In the genomic region with DNA sequence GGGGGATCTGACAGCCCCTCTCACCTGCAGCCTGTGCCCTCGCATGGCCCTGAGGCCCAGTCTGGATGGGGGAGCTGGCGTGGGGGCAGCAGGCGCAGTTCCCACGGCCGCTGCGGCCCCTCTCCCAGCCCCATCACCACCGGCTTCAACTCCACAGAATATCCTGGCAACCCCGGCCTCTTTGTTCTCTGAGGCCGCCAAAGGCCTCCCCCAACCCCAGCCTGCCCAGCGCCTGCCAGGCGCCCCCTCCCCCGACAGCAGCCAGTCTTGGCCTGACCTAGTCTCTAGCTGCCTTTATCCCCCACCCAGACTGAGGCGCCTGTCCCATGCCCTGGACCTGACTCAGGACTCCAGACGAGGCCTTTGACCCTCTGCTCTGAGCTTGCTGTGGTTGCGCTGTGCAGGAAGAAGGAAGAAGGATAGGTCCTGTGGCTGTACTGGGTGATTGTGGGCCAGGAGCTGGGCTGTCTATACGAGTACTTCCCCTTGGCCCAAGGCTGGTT, we compare ENCODE assay signal across 15 cellular contexts. TPM values are rescaled to one million over a fixed set of nuclear protein-coding genes. Genes with fewer than 3 reads are reported as not detected.
DNase-seq lines count a peak whose midpoint lies in the region; FAIRE-seq and TF ChIP-seq lines count a peak whose summit lies in the region.
"Had no signal": no experiment of that assay in that cellular context is flagged by ENCODE, and none has a peak within 500 bp of the region (broad histone marks: within the 10 kb centered on the region; RNA-seq: fewer than 3 reads in every experiment).

No MANE protein-coding gene starts in this region.

- H3K4me3 ChIP-seq in ascending aorta (no peak overlapping the region), small intestine (ENCODE audit: low read depth in 1 of 2, low read length in 2 of 2) (no peak overlapping the region)

- H3K27me3 ChIP-seq in ascending aorta: no peaks in the 10 kb centered on the region
- no peaks in the 10 kb centered on the region for H3K27me3 ChIP-seq in small intestine (ENCODE audit: control insufficient read depth in 2 of 2, insufficient read depth in 2 of 2, low read length in 2 of 2)

- in situ Hi-C loops in G401 (cut with HindIII; ENCODE audit: low sequenced_read_pairs): no loop called here

- H3K4me1 ChIP-seq in ascending aorta: peaks cover 0 to 40% of the 10 kb centered on the region in 2 donors
- H3K4me1 ChIP-seq in small intestine (ENCODE audit: control insufficient read depth in 2 of 2, insufficient read depth in 1 of 2, low read depth in 1 of 2, low read length in 1 of 2): no peaks in the 10 kb centered on the region

- WGBS in small intestine, 3 donors: 78 to 86% (median 82%) methylated on average over 16 of the region's 16 CpGs

- intact Hi-C loops in ascending aorta (cut with DNase I): no loop called here

- H3K27ac ChIP-seq in KOPT-K1 (ENCODE audit: low read depth, low read length, poor library complexity, severe bottlenecking): peak overlapping the region; percentile 60
- peak overlapping the region; percentile 61 to 70 for H3K27ac ChIP-seq in ascending aorta
- no peak overlapping the region for H3K27ac ChIP-seq in small intestine (ENCODE audit: low read depth in 1 of 2, low read length in 1 of 2)

- no peak for FAIRE-seq in small intestine (lab: Jason Lieb, UNC)
- FAIRE-seq: endothelial cell of umbilical vein, HTR-8/SVneo had no signal

- TF ChIP-seq CTCF in ascending aorta (IDR thresholded peaks at IDR 0.05): no peak

- no peak for DNase-seq in ascending aorta (ENCODE audit: low spot score in 2 of 2)
- DNase-seq in left kidney (ENCODE audit: low read depth, low spot score): peak; percentile 38
- peak; percentile 54 for DNase-seq in small intestine
- DNase-seq in NCI-H2171 treated with DMSO at 0.1 percent for 48 hours (lab: John Stamatoyannopoulos, UW): no peak
- DNase-seq in NCI-H524 treated with DMSO at 0.1 percent for 48 hours (lab: John Stamatoyannopoulos, UW): no peak
- no peak for DNase-seq in G401 (ENCODE audit: low spot score)
- DNase-seq in SHP77 (lab: John Stamatoyannopoulos, UW): no peak
- DNase-seq: CD8-positive, alpha-beta memory T cell; hippocampal formation; naive thymus-derived CD4-positive, alpha-beta T cell; NCI-H187; T-helper 2 cell had no signal

- H3K9me3 ChIP-seq in KOPT-K1 (ENCODE audit: insufficient read depth, low read length, poor library complexity, severe bottlenecking): no peaks in the 10 kb centered on the region
- no peaks in the 10 kb centered on the region for H3K9me3 ChIP-seq in ascending aorta
- no peaks in the 10 kb centered on the region for H3K9me3 ChIP-seq in small intestine (ENCODE audit: control insufficient read depth, low read depth)

- H3K36me3 ChIP-seq in KOPT-K1 (ENCODE audit: insufficient read depth, low read length) (peaks cover 17% of the 10 kb centered on the region; the same call in 1 of the 2 replicates), ascending aorta (peaks cover 11 to 17% of the 10 kb centered on the region in 2 donors), small intestine (ENCODE audit: control insufficient read depth in 2 of 2, insufficient read depth in 2 of 2, low read length in 2 of 2) (no peaks in the 10 kb centered on the region)

RNA-seq across cellular contexts. Expression of a gene that starts 38.8 kb away (rescaled TPM):
- total RNA-seq in ascending aorta: 41.9 TPM
- 10 to 100 TPM in 2 of 3 donors, 1 to 10 TPM in 1; 3.8 to 21.9 (median 14.6) TPM for polyA plus RNA-seq in small intestine
- total RNA-seq in G401 (2014; rRNA removed; shearing (Covaris generic)): 280 and 322 TPM in 2 replicates

Comparison
In these comparisons a context has a peak if more than half of its experiments do, and no peak if none do; other contexts are left out.
1. H3K27ac ChIP-seq: peak in KOPT-K1 (single experiment) and ascending aorta (2 of 2); none in small intestine (0 of 2).
2. DNase-seq: peak in left kidney (single experiment) and small intestine (single experiment); none in ascending aorta (0 of 2), NCI-H2171 treated with DMSO at 0.1 percent for 48 hours (single experiment), NCI-H524 treated with DMSO at 0.1 percent for 48 hours (single experiment), G401 (single experiment) and SHP77 (0 of 2).